ENCODE assay signal across 1 cellular context in genomic region chr11:126700773-126701554, GRCh38.
TF ChIP-seq lines count a peak whose summit lies in the region.

No MANE protein-coding gene starts in this region.

TF ChIP-seq in GM12878, 131 proteins besides CTCF, POLR2A, EP300 and RAD21 (continued from another document and continues in another):
- TF ChIP-seq, protein P1, sequence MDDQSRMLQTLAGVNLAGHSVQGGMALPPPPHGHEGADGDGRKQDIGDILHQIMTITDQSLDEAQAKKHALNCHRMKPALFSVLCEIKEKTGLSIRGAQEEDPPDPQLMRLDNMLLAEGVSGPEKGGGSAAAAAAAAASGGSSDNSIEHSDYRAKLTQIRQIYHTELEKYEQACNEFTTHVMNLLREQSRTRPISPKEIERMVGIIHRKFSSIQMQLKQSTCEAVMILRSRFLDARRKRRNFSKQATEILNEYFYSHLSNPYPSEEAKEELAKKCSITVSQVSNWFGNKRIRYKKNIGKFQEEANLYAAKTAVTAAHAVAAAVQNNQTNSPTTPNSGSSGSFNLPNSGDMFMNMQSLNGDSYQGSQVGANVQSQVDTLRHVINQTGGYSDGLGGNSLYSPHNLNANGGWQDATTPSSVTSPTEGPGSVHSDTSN (IDR thresholded peaks at IDR 0.05; ENCODE audit: insufficient replicate concordance, low read depth, low read length) = no peak
- TF ChIP-seq ZNF384 (IDR thresholded peaks at IDR 0.05; ENCODE audit: borderline replicate concordance, low read depth, low read length) (no peak), HDAC2 (IDR thresholded peaks at IDR 0.05) (no peak), ASH2L (IDR thresholded peaks at IDR 0.05; ENCODE audit: borderline replicate concordance, low read depth) (no peak), BCL11A (IDR thresholded peaks at IDR 0.05; ENCODE audit: low read depth, low read length) (peak; percentile 76), TAF1 (IDR thresholded peaks at IDR 0.05; ENCODE audit: borderline replicate concordance, low read depth, low read length) (no peak), ZNF622 (IDR thresholded peaks at IDR 0.05) (no peak), RAD51 (IDR thresholded peaks at IDR 0.05) (no peak), ETV6 (conservative IDR thresholded peaks at IDR 0.05 in 1 of 2, IDR thresholded peaks at IDR 0.05 in 1 of 2; ENCODE audit: borderline replicate concordance in 1 of 2, low read depth in 1 of 2) (no peak), HCFC1 (IDR thresholded peaks at IDR 0.05; ENCODE audit: low read length) (no peak), FOXM1 (IDR thresholded peaks at IDR 0.05; ENCODE audit: low read depth, low read length) (0 out of 2 replicates have a peak, but pooled peaks have one; percentile 33), MTA2 (IDR thresholded peaks at IDR 0.05; ENCODE audit: low read depth) (peak; percentile 88), CREB1 (IDR thresholded peaks at IDR 0.05; ENCODE audit: low read depth) (0 out of 2 replicates have a peak, but pooled peaks have one; percentile 48), MYB (IDR thresholded peaks at IDR 0.05; ENCODE audit: borderline replicate concordance, low read depth, low read length) (no peak), PRDM15 (CRISPR knock-in tag; IDR thresholded peaks at IDR 0.05) (no peak), CHD2 (IDR thresholded peaks at IDR 0.05; ENCODE audit: borderline replicate concordance, low read depth, low read length) (peak; percentile 66; the same call in 1 of the 2 replicates), TARDBP (IDR thresholded peaks at IDR 0.05; ENCODE audit: borderline replicate concordance) (no peak), BMI1 (IDR thresholded peaks at IDR 0.05; ENCODE audit: borderline replicate concordance) (no peak), STAT3 (IDR thresholded peaks at IDR 0.05; ENCODE audit: low read depth, low read length) (no peak), EZH2 (IDR thresholded peaks at IDR 0.05; ENCODE audit: borderline replicate concordance, control insufficient read depth, low read depth, low read length) (no peak), ZNF592 (IDR thresholded peaks at IDR 0.05) (peak; percentile 62; the same call in 1 of the 2 replicates), CHD4 (IDR thresholded peaks at IDR 0.05) (no peak), FOXK2 (IDR thresholded peaks at IDR 0.05) (no peak), ZZZ3 (IDR thresholded peaks at IDR 0.05; ENCODE audit: control insufficient read depth, insufficient read length, low read depth) (no peak), KDM1A (IDR thresholded peaks at IDR 0.05; ENCODE audit: borderline replicate concordance) (no peak), ATF2 (IDR thresholded peaks at IDR 0.05; ENCODE audit: low read length) (peak; percentile 68; the same call in 1 of the 2 replicates), PAX5 (IDR thresholded peaks at IDR 0.05; ENCODE audit: borderline replicate concordance, low read depth, low read length) (peak; percentile 75; the same call in 1 of the 2 replicates), ZNF274 (IDR thresholded peaks at IDR 0.05; ENCODE audit: insufficient read depth, insufficient read length) (no peak), DPF2 (IDR thresholded peaks at IDR 0.05) (peak; percentile 43; the same call in 1 of the 2 replicates), BRCA1 (IDR thresholded peaks at IDR 0.05; ENCODE audit: low read depth, low read length) (no peak), YBX1 (IDR thresholded peaks at IDR 0.05) (no peak), MEF2B (IDR thresholded peaks at IDR 0.05; ENCODE audit: partially characterized antibody, poor library complexity, severe bottlenecking) (peak; percentile 93), SP1 (IDR thresholded peaks at IDR 0.05; ENCODE audit: low read depth, low read length) (peak; percentile 62), SREBF2 (IDR thresholded peaks at IDR 0.05; ENCODE audit: low read length) (no peak), RCOR1 (conservative IDR thresholded peaks at IDR 0.05; ENCODE audit: low read depth, low read length) (0 out of 2 replicates have a peak, but pooled peaks have one; percentile 63), NR2C1 (IDR thresholded peaks at IDR 0.05) (no peak), RELA (IDR thresholded peaks at IDR 0.05; ENCODE audit: borderline replicate concordance, partially characterized antibody) (no peak), NFXL1 (IDR thresholded peaks at IDR 0.05; ENCODE audit: borderline replicate concordance) (no peak), EGR1 (IDR thresholded peaks at IDR 0.05; ENCODE audit: borderline replicate concordance in 1 of 2, low read depth in 2 of 2, low read length in 2 of 2) (no peak), CBFB (IDR thresholded peaks at IDR 0.05; ENCODE audit: low read depth) (0 out of 2 replicates have a peak, but pooled peaks have one; percentile 40), USF1 (IDR thresholded peaks at IDR 0.05; ENCODE audit: borderline replicate concordance, extremely low read length, insufficient read depth, low read depth, low read length) (no peak), SMC3 (IDR thresholded peaks at IDR 0.05; ENCODE audit: borderline replicate concordance, low read length) (no peak), EED (IDR thresholded peaks at IDR 0.05; ENCODE audit: low read depth) (no peak), MEF2A (IDR thresholded peaks at IDR 0.05; ENCODE audit: insufficient read depth, low read depth, low read length) (peak; percentile 96), CEBPB (IDR thresholded peaks at IDR 0.05; ENCODE audit: borderline replicate concordance in 1 of 2, low read depth in 2 of 2, low read length in 2 of 2) (no peak), ATF7 (IDR thresholded peaks at IDR 0.05; ENCODE audit: low read depth) (peak; percentile 59; the same call in 1 of the 2 replicates), SIN3A (IDR thresholded peaks at IDR 0.05; ENCODE audit: low read depth, low read length) (no peak), SUZ12 (IDR thresholded peaks at IDR 0.05; ENCODE audit: unreplicated experiment) (no peak)
- TF ChIP-seq, protein P2, sequence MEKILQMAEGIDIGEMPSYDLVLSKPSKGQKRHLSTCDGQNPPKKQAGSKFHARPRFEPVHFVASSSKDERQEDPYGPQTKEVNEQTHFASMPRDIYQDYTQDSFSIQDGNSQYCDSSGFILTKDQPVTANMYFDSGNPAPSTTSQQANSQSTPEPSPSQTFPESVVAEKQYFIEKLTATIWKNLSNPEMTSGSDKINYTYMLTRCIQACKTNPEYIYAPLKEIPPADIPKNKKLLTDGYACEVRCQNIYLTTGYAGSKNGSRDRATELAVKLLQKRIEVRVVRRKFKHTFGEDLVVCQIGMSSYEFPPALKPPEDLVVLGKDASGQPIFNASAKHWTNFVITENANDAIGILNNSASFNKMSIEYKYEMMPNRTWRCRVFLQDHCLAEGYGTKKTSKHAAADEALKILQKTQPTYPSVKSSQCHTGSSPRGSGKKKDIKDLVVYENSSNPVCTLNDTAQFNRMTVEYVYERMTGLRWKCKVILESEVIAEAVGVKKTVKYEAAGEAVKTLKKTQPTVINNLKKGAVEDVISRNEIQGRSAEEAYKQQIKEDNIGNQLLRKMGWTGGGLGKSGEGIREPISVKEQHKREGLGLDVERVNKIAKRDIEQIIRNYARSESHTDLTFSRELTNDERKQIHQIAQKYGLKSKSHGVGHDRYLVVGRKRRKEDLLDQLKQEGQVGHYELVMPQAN (conservative IDR thresholded peaks at IDR 0.05) = no peak
- TF ChIP-seq, protein P3, sequence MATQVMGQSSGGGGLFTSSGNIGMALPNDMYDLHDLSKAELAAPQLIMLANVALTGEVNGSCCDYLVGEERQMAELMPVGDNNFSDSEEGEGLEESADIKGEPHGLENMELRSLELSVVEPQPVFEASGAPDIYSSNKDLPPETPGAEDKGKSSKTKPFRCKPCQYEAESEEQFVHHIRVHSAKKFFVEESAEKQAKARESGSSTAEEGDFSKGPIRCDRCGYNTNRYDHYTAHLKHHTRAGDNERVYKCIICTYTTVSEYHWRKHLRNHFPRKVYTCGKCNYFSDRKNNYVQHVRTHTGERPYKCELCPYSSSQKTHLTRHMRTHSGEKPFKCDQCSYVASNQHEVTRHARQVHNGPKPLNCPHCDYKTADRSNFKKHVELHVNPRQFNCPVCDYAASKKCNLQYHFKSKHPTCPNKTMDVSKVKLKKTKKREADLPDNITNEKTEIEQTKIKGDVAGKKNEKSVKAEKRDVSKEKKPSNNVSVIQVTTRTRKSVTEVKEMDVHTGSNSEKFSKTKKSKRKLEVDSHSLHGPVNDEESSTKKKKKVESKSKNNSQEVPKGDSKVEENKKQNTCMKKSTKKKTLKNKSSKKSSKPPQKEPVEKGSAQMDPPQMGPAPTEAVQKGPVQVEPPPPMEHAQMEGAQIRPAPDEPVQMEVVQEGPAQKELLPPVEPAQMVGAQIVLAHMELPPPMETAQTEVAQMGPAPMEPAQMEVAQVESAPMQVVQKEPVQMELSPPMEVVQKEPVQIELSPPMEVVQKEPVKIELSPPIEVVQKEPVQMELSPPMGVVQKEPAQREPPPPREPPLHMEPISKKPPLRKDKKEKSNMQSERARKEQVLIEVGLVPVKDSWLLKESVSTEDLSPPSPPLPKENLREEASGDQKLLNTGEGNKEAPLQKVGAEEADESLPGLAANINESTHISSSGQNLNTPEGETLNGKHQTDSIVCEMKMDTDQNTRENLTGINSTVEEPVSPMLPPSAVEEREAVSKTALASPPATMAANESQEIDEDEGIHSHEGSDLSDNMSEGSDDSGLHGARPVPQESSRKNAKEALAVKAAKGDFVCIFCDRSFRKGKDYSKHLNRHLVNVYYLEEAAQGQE (IDR thresholded peaks at IDR 0.05; ENCODE audit: low read depth, low read length) = no peak
